In genomic region chr10:93893646-93894515, GRCh38 we compare ENCODE assay signal across 8 cellular contexts. TPM values are rescaled to one million over a fixed set of nuclear protein-coding genes. Genes with fewer than 3 reads are reported as not detected.
DNase-seq lines count a peak whose midpoint lies in the region; ATAC-seq, FAIRE-seq and TF ChIP-seq lines count a peak whose summit lies in the region.

A gene with protein sequence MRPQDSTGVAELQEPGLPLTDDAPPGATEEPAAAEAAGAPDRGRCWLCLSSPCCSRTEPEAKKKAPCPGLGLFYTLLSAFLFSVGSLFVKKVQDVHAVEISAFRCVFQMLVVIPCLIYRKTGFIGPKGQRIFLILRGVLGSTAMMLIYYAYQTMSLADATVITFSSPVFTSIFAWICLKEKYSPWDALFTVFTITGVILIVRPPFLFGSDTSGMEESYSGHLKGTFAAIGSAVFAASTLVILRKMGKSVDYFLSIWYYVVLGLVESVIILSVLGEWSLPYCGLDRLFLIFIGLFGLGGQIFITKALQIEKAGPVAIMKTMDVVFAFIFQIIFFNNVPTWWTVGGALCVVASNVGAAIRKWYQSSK (plus strand): TSS chr10:93893978. CDS start chr10:93894034, 56 bp downstream.

- no peak for TF ChIP-seq POLR2A in stomach (IDR thresholded peaks at IDR 0.05)

- no peaks in the 10 kb centered on the region for H3K36me3 ChIP-seq in stomach

- H3K27me3 Mint-ChIP-seq in activated T-helper 17 cell treated with anti-CD3 and anti-CD28 coated beads, Interleukin-2, amount 50 U/mL, for 72 hours: peaks cover 4% of the 10 kb centered on the region
- no peaks in the 10 kb centered on the region for H3K27me3 Mint-ChIP-seq in neural crest cell (ENCODE audit: low read depth)

- H3K4me1 Mint-ChIP-seq in activated T-helper 17 cell treated with anti-CD3 and anti-CD28 coated beads, Interleukin-2, amount 50 U/mL, for 72 hours: peaks cover 24% of the 10 kb centered on the region
- peaks cover 30% of the 10 kb centered on the region for H3K4me1 Mint-ChIP-seq in neural crest cell

- intact Hi-C loops in stomach (cut with DNase I; ENCODE audit: low total_unique reads): no loop called here

- peak; percentile 58 for DNase-seq in DMS114 treated with DMSO at 0.1 percent for 48 hours (lab: John Stamatoyannopoulos, UW; ENCODE audit: unreplicated experiment)
- DNase-seq in HTR-8/SVneo (ENCODE audit: insufficient read length, low spot score): peak; percentile 88
- peak; percentile 48 for DNase-seq in RCC 7860 (ENCODE audit: low spot score)
- peak; percentile 58 for DNase-seq in fibroblast of villous mesenchyme (ENCODE audit: low read depth)
- DNase-seq in neural crest cell (ENCODE audit: low read depth, low spot score): peak; percentile 63
- DNase-seq in stomach: peak; percentile 67

- no peaks in the 10 kb centered on the region for H3K9me3 ChIP-seq in stomach

- TF ChIP-seq CTCF in fibroblast of villous mesenchyme (IDR thresholded peaks at IDR 0.05; ENCODE audit: insufficient read depth, low read depth, low read length) (no peak), neural crest cell (conservative IDR thresholded peaks at IDR 0.05) (no peak), stomach (IDR thresholded peaks at IDR 0.05) (no peak)

- TF ChIP-seq EP300 in stomach (IDR thresholded peaks at IDR 0.05): no peak

- H3K27ac ChIP-seq in stomach: peak within 1 kb of the TSS; percentile 64 to 82 (median 66)

- FAIRE-seq in HTR-8/SVneo (lab: Jason Lieb, UNC): no peak
- FAIRE-seq in RCC 7860 (lab: Jason Lieb, UNC): no peak

- H3K4me1 ChIP-seq in stomach: peaks cover 0 to 23% (median 14%) of the 10 kb centered on the region in 4 donors

- 0 to 1% (median 0%) methylated on average over 14 to 82 of the region's 82 CpGs for WGBS in stomach, 5 donors

- peak within 1 kb of the TSS; percentile 58 for H3K27ac Mint-ChIP-seq in activated T-helper 17 cell treated with anti-CD3 and anti-CD28 coated beads, Interleukin-2, amount 50 U/mL, for 72 hours
- peak within 1 kb of the TSS; percentile 90 for H3K27ac Mint-ChIP-seq in neural crest cell (ENCODE audit: unreplicated experiment)

- no peaks in the 10 kb centered on the region for H3K9me3 Mint-ChIP-seq in activated T-helper 17 cell treated with anti-CD3 and anti-CD28 coated beads, Interleukin-2, amount 50 U/mL, for 72 hours
- no peaks in the 10 kb centered on the region for H3K9me3 Mint-ChIP-seq in neural crest cell

- H3K4me3 Mint-ChIP-seq in activated T-helper 17 cell treated with anti-CD3 and anti-CD28 coated beads, Interleukin-2, amount 50 U/mL, for 72 hours: peak within 1 kb of the TSS; percentile 78
- H3K4me3 Mint-ChIP-seq in neural crest cell: peak within 1 kb of the TSS; percentile 92

- peak; percentile 97 for ATAC-seq in GM21390 (IDR thresholded peaks at IDR 0.05; ENCODE audit: unreplicated experiment)
- ATAC-seq in activated T-helper 17 cell treated with anti-CD3 and anti-CD28 coated beads, Interleukin-2, amount 50 U/mL, for 72 hours (replicated peaks): peak; percentile 93

- H3K4me3 ChIP-seq in fibroblast of villous mesenchyme (ENCODE audit: low read depth, low read length): peak within 1 kb of the TSS; percentile 77
- peak within 1 kb of the TSS; percentile 72 to 93 (median 84) for H3K4me3 ChIP-seq in stomach

- peaks cover 11% of the 10 kb centered on the region for H3K36me3 Mint-ChIP-seq in activated T-helper 17 cell treated with anti-CD3 and anti-CD28 coated beads, Interleukin-2, amount 50 U/mL, for 72 hours (ENCODE audit: low read depth)
- H3K36me3 Mint-ChIP-seq in neural crest cell (ENCODE audit: low read depth): peaks cover 6% of the 10 kb centered on the region

- no peaks in the 10 kb centered on the region for H3K27me3 ChIP-seq in stomach

RNA-seq across cellular contexts. Expression of the gene that starts here (rescaled TPM):
- total RNA-seq in activated T-helper 17 cell treated with anti-CD3 and anti-CD28 coated beads, Interleukin-2, amount 50 U/mL, for 72 hours: 1 to 10 TPM; 3.4 to 6.6 TPM
- total RNA-seq in fibroblast of villous mesenchyme (3.5 and 5.2 TPM in 2 replicates), neural crest cell (10.7 and 11.9 TPM in 2 replicates), stomach (10 to 100 TPM in 2 of 5 donors, 1 to 10 TPM in 3; 4.1 to 13.8 (median 7.4) TPM)
- polyA plus RNA-seq in stomach: 1 to 10 TPM; 1.8 to 3.6 (median 2.4) TPM

Comparison
In these comparisons a context has a peak if more than half of its experiments do, and no peak if none do; other contexts are left out.
1. Peak in every context shown above with its lines: DNase-seq, ATAC-seq, H3K4me3 ChIP-seq and H3K27ac ChIP-seq.